ENCODE assay signal across 39 cellular contexts in the genomic region with DNA sequence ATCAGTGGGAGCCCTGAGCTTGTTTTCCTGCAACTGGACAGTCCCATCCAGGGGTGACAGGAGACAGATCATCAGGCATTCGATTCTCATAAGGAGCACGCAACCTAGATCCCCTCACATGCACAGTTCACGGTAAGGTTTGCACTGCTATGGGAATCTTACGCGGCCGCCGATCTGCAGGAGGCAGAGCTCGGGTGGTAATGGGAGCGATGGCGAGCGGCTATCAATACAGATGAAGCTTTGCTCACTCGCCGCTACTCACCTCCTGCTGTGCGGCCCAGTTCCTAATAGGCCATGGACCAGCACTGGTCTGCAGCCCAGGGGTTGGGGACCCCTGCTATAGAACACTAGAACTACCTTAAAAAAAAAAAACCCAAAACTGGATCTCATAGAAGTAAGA. TPM values are rescaled to one million over a fixed set of nuclear protein-coding genes. Genes with fewer than 3 reads are reported as not detected.
"Had no signal": no experiment of that assay in that cellular context is flagged by ENCODE, and none has a peak within 500 bp of the region (broad histone marks: within the 10 kb centered on the region; RNA-seq: fewer than 3 reads in every experiment).

No MANE protein-coding gene starts in this region.

- H3K4me3 ChIP-seq: adrenal gland, ascending aorta, body of pancreas, breast epithelium, cardiac muscle cell had no signal

- H3K27ac ChIP-seq: adrenal gland, ascending aorta, body of pancreas, brain microvascular endothelial cell, breast epithelium, cardiac muscle cell had no signal

- H3K36me3 ChIP-seq: adrenal gland, ascending aorta, brain microvascular endothelial cell, breast epithelium had no signal

- H3K9me3 ChIP-seq: adrenal gland, ascending aorta, body of pancreas, breast epithelium had no signal

- H3K4me1 ChIP-seq: adrenal gland, ascending aorta, body of pancreas, breast epithelium had no signal

- H3K4me3 Mint-ChIP-seq: activated naive CD4-positive, alpha-beta T cell treated with anti-CD3 and anti-CD28 coated beads for 36 hours; activated naive CD4-positive, alpha-beta T cell treated with anti-CD3 and anti-CD28 coated beads, Interleukin-2, amount 10 ng/mL, durations not matched to agents 7 days and 5 days; activated naive CD4-positive, alpha-beta T cell treated with anti-CD3 and anti-CD28 coated beads, Interleukin-2, amount 50 U/mL, for 24 hours; activated naive CD8-positive, alpha-beta T cell; activated naive CD8-positive, alpha-beta T cell treated with anti-CD3 and anti-CD28 coated beads for 36 hours; activated naive CD8-positive, alpha-beta T cell treated with anti-CD3 and anti-CD28 coated beads, Interleukin-2, amount 10 ng/mL, durations not matched to agents 7 days and 5 days; activated naive CD8-positive, alpha-beta T cell treated with anti-CD3 and anti-CD28 coated beads, Interleukin-2, amount 50 U/mL, for 24 hours; activated T-cell treated with anti-CD3 and anti-CD28 coated beads, Interleukin-2, amount 50 U/mL, for 24 hours; activated T-cell treated with anti-CD3 and anti-CD28 coated beads, Interleukin-2, amount 50 U/mL, for 4 hours; activated T-cell treated with anti-CD3 and anti-CD28 coated beads, Interleukin-2, amount 50 U/mL, for 72 hours; activated T-helper 1 cell treated with anti-CD3 and anti-CD28 coated beads, Interleukin-12 subunit alpha, Interleukin-12 subunit beta, Interleukin-2, Interleukin-4 antibody, amounts not matched to agents 30 ng/mL and 10 ng/mL and 1 ng/mL, durations not matched to agents 14 hours and 24 hours and 36 hours; activated T-helper 17 cell treated with anti-CD3 and anti-CD28 coated beads, Interleukin-2, amount 50 U/mL, for 72 hours; brain; central memory CD8-positive, alpha-beta T cell had no signal

- H3K36me3 Mint-ChIP-seq: activated naive CD4-positive, alpha-beta T cell treated with anti-CD3 and anti-CD28 coated beads, Interleukin-2, amount 10 ng/mL, durations not matched to agents 7 days and 5 days; activated naive CD4-positive, alpha-beta T cell treated with anti-CD3 and anti-CD28 coated beads, Interleukin-2, amount 50 U/mL, for 24 hours; activated naive CD4-positive, alpha-beta T cell treated with anti-CD3 and anti-CD28 coated beads, Interleukin-2, amount 50 U/mL, for 72 hours; activated naive CD8-positive, alpha-beta T cell; activated naive CD8-positive, alpha-beta T cell treated with anti-CD3 and anti-CD28 coated beads for 36 hours; activated naive CD8-positive, alpha-beta T cell treated with anti-CD3 and anti-CD28 coated beads, Interleukin-2, amount 10 ng/mL, durations not matched to agents 7 days and 5 days had no signal

- H3K4me1 Mint-ChIP-seq: activated naive CD4-positive, alpha-beta T cell treated with anti-CD3 and anti-CD28 coated beads, Interleukin-2, amount 10 ng/mL, durations not matched to agents 7 days and 5 days; activated naive CD8-positive, alpha-beta T cell treated with anti-CD3 and anti-CD28 coated beads for 36 hours; activated naive CD8-positive, alpha-beta T cell treated with anti-CD3 and anti-CD28 coated beads, Interleukin-2, amount 10 ng/mL, durations not matched to agents 7 days and 5 days; activated T-helper 17 cell treated with anti-CD3 and anti-CD28 coated beads, Interleukin-2, amount 50 U/mL, for 72 hours had no signal

- H3K27ac Mint-ChIP-seq: activated naive CD4-positive, alpha-beta T cell treated with anti-CD3 and anti-CD28 coated beads for 36 hours; activated naive CD4-positive, alpha-beta T cell treated with anti-CD3 and anti-CD28 coated beads, Interleukin-2, amount 10 ng/mL, durations not matched to agents 7 days and 5 days; activated naive CD4-positive, alpha-beta T cell treated with anti-CD3 and anti-CD28 coated beads, Interleukin-2, amount 50 U/mL, for 24 hours; activated naive CD4-positive, alpha-beta T cell treated with anti-CD3 and anti-CD28 coated beads, Interleukin-2, amount 50 U/mL, for 72 hours; activated naive CD8-positive, alpha-beta T cell; activated naive CD8-positive, alpha-beta T cell treated with anti-CD3 and anti-CD28 coated beads for 36 hours; activated naive CD8-positive, alpha-beta T cell treated with anti-CD3 and anti-CD28 coated beads, Interleukin-2, amount 10 ng/mL, durations not matched to agents 7 days and 5 days; activated naive CD8-positive, alpha-beta T cell treated with anti-CD3 and anti-CD28 coated beads, Interleukin-2, amount 50 U/mL, for 24 hours; activated T-cell treated with anti-CD3 and anti-CD28 coated beads, Interleukin-2, amount 50 U/mL, for 24 hours; activated T-cell treated with anti-CD3 and anti-CD28 coated beads, Interleukin-2, amount 50 U/mL, for 72 hours; activated T-helper 1 cell treated with anti-CD3 and anti-CD28 coated beads, Interleukin-12 subunit alpha, Interleukin-12 subunit beta, Interleukin-2, Interleukin-4 antibody, amounts not matched to agents 30 ng/mL and 10 ng/mL and 1 ng/mL, durations not matched to agents 14 hours and 24 hours and 36 hours; activated T-helper 17 cell treated with anti-CD3 and anti-CD28 coated beads, Interleukin-2, amount 50 U/mL, for 72 hours; activated T-helper 2 cell treated with anti-CD3 and anti-CD28 coated beads, Interferon-gamma antibody, Interleukin-2, Interleukin-4, amounts not matched to agents 10 μg/mL and 5 μg/mL and 100 μg/mL, durations not matched to agents 14 hours and 24 hours and 36 hours; brain had no signal

- H3K27me3 ChIP-seq: adrenal gland, ascending aorta, body of pancreas, brain microvascular endothelial cell, cardiac muscle cell had no signal

- DNase-seq: activated effector memory CD4-positive, alpha-beta T cell treated with anti-CD3 and anti-CD28 coated beads, Interleukin-2, amount 50 U/mL, for 16 hours; activated effector memory CD4-positive, alpha-beta T cell treated with Interleukin-2 at 50 U/mL for 16 hours; activated gamma-delta T cell; activated gamma-delta T cell treated with Interleukin-2 at 50 U/mL for 16 hours; activated naive CD4-positive, alpha-beta T cell; activated naive CD4-positive, alpha-beta T cell treated with anti-CD3 and anti-CD28 coated beads for 36 hours; activated naive CD4-positive, alpha-beta T cell treated with anti-CD3 and anti-CD28 coated beads, Interleukin-2, amount 10 ng/mL, durations not matched to agents 7 days and 5 days; activated naive CD4-positive, alpha-beta T cell treated with anti-CD3 and anti-CD28 coated beads, Interleukin-2, amount 50 U/mL, for 16 hours; activated naive CD4-positive, alpha-beta T cell treated with Interleukin-2 at 50 U/mL for 16 hours; activated naive CD8-positive, alpha-beta T cell treated with anti-CD3 and anti-CD28 coated beads for 36 hours; activated naive CD8-positive, alpha-beta T cell treated with anti-CD3 and anti-CD28 coated beads, Interleukin-2, amount 10 ng/mL, durations not matched to agents 7 days and 5 days; activated naive CD8-positive, alpha-beta T cell treated with anti-CD3 and anti-CD28 coated beads, Interleukin-2, amount 50 U/mL, for 24 hours; activated T-cell treated with anti-CD3 and anti-CD28 coated beads for 4 hours; activated T-cell treated with anti-CD3 and anti-CD28 coated beads, Interleukin-2, amount 50 U/mL, for 1 hour; activated T-cell treated with anti-CD3 and anti-CD28 coated beads, Interleukin-2, amount 50 U/mL, for 24 hours; activated T-cell treated with anti-CD3 and anti-CD28 coated beads, Interleukin-2, amount 50 U/mL, for 4 hours; activated T-cell treated with anti-CD3 and anti-CD28 coated beads, Interleukin-2, amount 50 U/mL, for 48 hours; activated T-cell treated with anti-CD3 and anti-CD28 coated beads, Interleukin-2, amount 50 U/mL, for 72 hours; adrenal gland; amniotic stem cell; amygdala; anterior cingulate cortex; aorta; body of pancreas; brain microvascular endothelial cell; caudate nucleus; central memory CD4-positive, alpha-beta T cell; cerebellar nuclear complex had no signal

- H3K9me3 Mint-ChIP-seq: activated naive CD4-positive, alpha-beta T cell treated with anti-CD3 and anti-CD28 coated beads for 36 hours; activated naive CD4-positive, alpha-beta T cell treated with anti-CD3 and anti-CD28 coated beads, Interleukin-2, amount 10 ng/mL, durations not matched to agents 7 days and 5 days; activated naive CD4-positive, alpha-beta T cell treated with anti-CD3 and anti-CD28 coated beads, Interleukin-2, amount 50 U/mL, for 24 hours; activated naive CD4-positive, alpha-beta T cell treated with anti-CD3 and anti-CD28 coated beads, Interleukin-2, amount 50 U/mL, for 72 hours; activated naive CD8-positive, alpha-beta T cell treated with anti-CD3 and anti-CD28 coated beads for 36 hours; activated naive CD8-positive, alpha-beta T cell treated with anti-CD3 and anti-CD28 coated beads, Interleukin-2, amount 10 ng/mL, durations not matched to agents 7 days and 5 days; activated naive CD8-positive, alpha-beta T cell treated with anti-CD3 and anti-CD28 coated beads, Interleukin-2, amount 50 U/mL, for 24 hours; activated T-cell treated with anti-CD3 and anti-CD28 coated beads, Interleukin-2, amount 50 U/mL, for 24 hours; activated T-cell treated with anti-CD3 and anti-CD28 coated beads, Interleukin-2, amount 50 U/mL, for 4 hours; activated T-cell treated with anti-CD3 and anti-CD28 coated beads, Interleukin-2, amount 50 U/mL, for 72 hours; activated T-helper 1 cell treated with anti-CD3 and anti-CD28 coated beads, Interleukin-12 subunit alpha, Interleukin-12 subunit beta, Interleukin-2, Interleukin-4 antibody, amounts not matched to agents 30 ng/mL and 10 ng/mL and 1 ng/mL, durations not matched to agents 14 hours and 24 hours and 36 hours; activated T-helper 17 cell treated with anti-CD3 and anti-CD28 coated beads, Interleukin-2, amount 50 U/mL, for 72 hours; activated T-helper 2 cell treated with anti-CD3 and anti-CD28 coated beads, Interferon-gamma antibody, Interleukin-2, Interleukin-4, amounts not matched to agents 10 μg/mL and 5 μg/mL and 100 μg/mL, durations not matched to agents 14 hours and 24 hours and 36 hours; central memory CD8-positive, alpha-beta T cell had no signal

- H3K27me3 Mint-ChIP-seq: activated naive CD8-positive, alpha-beta T cell; activated naive CD8-positive, alpha-beta T cell treated with anti-CD3 and anti-CD28 coated beads, Interleukin-2, amount 50 U/mL, for 24 hours; brain had no signal

RNA-seq across cellular contexts. Expression of a gene that starts 55.0 kb away (rescaled TPM):
- total RNA-seq: activated naive CD4-positive, alpha-beta T cell treated with anti-CD3 and anti-CD28 coated beads for 36 hours; activated naive CD4-positive, alpha-beta T cell treated with anti-CD3 and anti-CD28 coated beads, Interleukin-2, amount 50 U/mL, for 72 hours; activated naive CD8-positive, alpha-beta T cell treated with anti-CD3 and anti-CD28 coated beads for 36 hours; activated naive CD8-positive, alpha-beta T cell treated with anti-CD3 and anti-CD28 coated beads, Interleukin-2, amount 10 ng/mL, durations not matched to agents 7 days and 5 days; activated T-cell treated with anti-CD3 and anti-CD28 coated beads, Interleukin-2, amount 50 U/mL, for 4 hours; activated T-cell treated with anti-CD3 and anti-CD28 coated beads, Interleukin-2, amount 50 U/mL, for 72 hours; activated T-helper 1 cell treated with anti-CD3 and anti-CD28 coated beads, Interleukin-12 subunit alpha, Interleukin-12 subunit beta, Interleukin-2, Interleukin-4 antibody, amounts not matched to agents 30 ng/mL and 10 ng/mL and 1 ng/mL, durations not matched to agents 14 hours and 24 hours and 36 hours; activated T-helper 17 cell treated with anti-CD3 and anti-CD28 coated beads, Interleukin-2, amount 50 U/mL, for 72 hours; activated T-helper 2 cell treated with anti-CD3 and anti-CD28 coated beads, Interferon-gamma antibody, Interleukin-2, Interleukin-4, amounts not matched to agents 10 μg/mL and 5 μg/mL and 100 μg/mL, durations not matched to agents 14 hours and 24 hours and 36 hours had no signal
